9 cellular contexts compared by ENCODE assay signal in the genomic region with DNA sequence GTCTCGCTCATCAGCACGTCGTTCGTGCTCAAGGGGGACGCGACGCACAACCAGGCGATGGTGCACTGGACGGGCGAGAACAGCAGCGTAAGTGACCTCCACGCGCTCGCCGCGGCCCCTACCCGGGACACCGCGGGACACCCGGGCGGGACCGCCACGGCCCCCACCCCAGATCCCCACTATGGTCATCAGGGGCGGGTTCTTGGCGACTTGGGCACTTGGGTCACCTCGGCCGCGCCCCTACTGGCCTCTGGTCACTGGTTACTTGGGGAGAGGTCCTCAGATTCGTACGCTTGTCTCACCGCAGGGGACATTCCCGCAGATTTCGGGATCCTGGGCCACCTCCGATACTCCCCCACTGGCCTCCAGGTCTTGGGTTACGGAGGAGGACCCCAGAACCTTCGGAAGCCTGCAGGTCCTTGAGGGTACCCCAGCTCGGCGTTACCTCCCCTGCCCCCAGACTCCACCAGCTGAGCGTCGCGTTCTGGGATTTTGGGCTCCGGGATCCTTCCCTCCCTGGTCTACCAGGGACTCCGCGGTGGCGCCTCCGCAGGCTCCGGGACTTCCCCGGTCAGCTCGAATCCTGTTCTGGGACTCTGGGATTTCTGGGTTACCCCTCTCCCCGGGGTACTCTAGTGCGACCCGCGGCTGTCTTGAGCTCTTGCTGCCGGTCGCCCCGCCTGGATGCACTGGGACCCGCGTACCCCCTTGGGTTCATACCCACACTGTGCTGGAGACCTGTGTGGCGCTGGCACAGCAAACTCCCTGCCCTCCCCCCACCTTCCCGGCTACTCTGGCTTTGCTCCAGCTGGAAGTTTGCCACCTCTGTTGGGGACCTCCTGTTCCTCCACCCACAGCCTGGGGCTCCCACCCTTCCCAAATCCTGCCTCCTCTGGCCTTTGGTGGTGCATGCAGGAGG. TPM values are rescaled to one million over a fixed set of nuclear protein-coding genes. Genes with fewer than 3 reads are reported as not detected.
DNase-seq lines count a peak whose midpoint lies in the region; ATAC-seq, FAIRE-seq and TF ChIP-seq lines count a peak whose summit lies in the region.
"Had no signal": no experiment of that assay in that cellular context is flagged by ENCODE, and none has a peak within 500 bp of the region (broad histone marks: within the 10 kb centered on the region; RNA-seq: fewer than 3 reads in every experiment).

No MANE protein-coding gene starts in this region.

- H3K27ac ChIP-seq in breast epithelium: no peak overlapping the region
- H3K27ac ChIP-seq in endothelial cell of umbilical vein (ENCODE audit: insufficient read depth, low read depth, low read length): no peak overlapping the region
- H3K27ac ChIP-seq in aorta (ENCODE audit: low read depth in 1 of 2, low read length in 2 of 2): no peak overlapping the region
- H3K27ac ChIP-seq: body of pancreas had no signal

- no peak overlapping the region for H3K9ac ChIP-seq in endothelial cell of umbilical vein (replicated peaks; ENCODE audit: extremely low read depth, insufficient read depth, low read length)

- no peak for FAIRE-seq in endothelial cell of umbilical vein (lab: Jason Lieb, UNC)

- H3K36me3 ChIP-seq in breast epithelium (no peaks in the 10 kb centered on the region), endothelial cell of umbilical vein (ENCODE audit: control insufficient read depth in 2 of 2, extremely low read depth in 1 of 2, insufficient read depth in 2 of 2, low read length in 2 of 2) (no peaks in the 10 kb centered on the region), aorta (ENCODE audit: control insufficient read depth in 1 of 2, insufficient read depth in 2 of 2, low read length in 1 of 2) (no peaks in the 10 kb centered on the region)

- TF ChIP-seq CTCF in breast epithelium (IDR thresholded peaks at IDR 0.05) (no peak), MCF 10A (IDR thresholded peaks at IDR 0.05; ENCODE audit: unreplicated experiment) (no peak), endothelial cell of umbilical vein (IDR thresholded peaks at IDR 0.05; ENCODE audit: extremely low read depth in 1 of 2, insufficient read depth in 1 of 2, low read depth in 1 of 2, low read length in 2 of 2) (no peak), natural killer cell (IDR thresholded peaks at IDR 0.05) (no peak)

- no peaks in the 10 kb centered on the region for H3K9me3 Mint-ChIP-seq in MCF 10A (ENCODE audit: unreplicated experiment)
- no peaks in the 10 kb centered on the region for H3K9me3 Mint-ChIP-seq in natural killer cell

- H3K27ac Mint-ChIP-seq in MCF 10A (ENCODE audit: low read depth, unreplicated experiment) (no peak overlapping the region), natural killer cell (no peak overlapping the region)

- H3K4me3 Mint-ChIP-seq in MCF 10A (ENCODE audit: unreplicated experiment): no peak overlapping the region
- H3K4me3 Mint-ChIP-seq in natural killer cell: peak overlapping the region; percentile 56

- H3K4me1 ChIP-seq in breast epithelium (peaks cover 6 to 9% of the 10 kb centered on the region in 2 donors), endothelial cell of umbilical vein (ENCODE audit: control insufficient read depth, extremely low read depth, insufficient read depth, low read length) (no peaks in the 10 kb centered on the region), aorta (ENCODE audit: control insufficient read depth in 1 of 2, insufficient read depth in 2 of 2, low read length in 2 of 2) (no peaks in the 10 kb centered on the region)

- dilution Hi-C loops in endothelial cell of umbilical vein (cut with MboI; ENCODE audit: extremely low pct_ligation_motif_present, low sequenced_read_pairs): no loop called here

- H3K4me2 ChIP-seq in endothelial cell of umbilical vein (ENCODE audit: insufficient read depth, low read length): no peak overlapping the region

- no peaks in the 10 kb centered on the region for H4K20me1 ChIP-seq in endothelial cell of umbilical vein (replicated peaks; ENCODE audit: control insufficient read depth, extremely low read depth, insufficient read depth, low read length)

- peak in 1 of 2 donors; percentile 50 for DNase-seq in breast epithelium (ENCODE audit: low spot score in 2 of 2)
- DNase-seq in MCF 10A (ENCODE audit: unreplicated experiment): no peak
- DNase-seq in endothelial cell of umbilical vein (ENCODE audit: low read depth, low spot score): no peak
- DNase-seq in natural killer cell: no peak
- DNase-seq in aorta: peak; percentile 47 to 78
- no peak for DNase-seq in HK-2 (ENCODE audit: unreplicated experiment)
- no peak for DNase-seq in activated CD4-positive, alpha-beta T cell treated with anti-CD3 and anti-CD28 coated beads for 48 hours
- no peak for DNase-seq in stimulated activated naive CD8-positive, alpha-beta T cell treated with anti-CD3 and anti-CD28 coated beads, Interleukin-15, Interleukin-2, amounts not matched to agents 100 U/mL and 50 U/mL, for 24 hours

- BruUV-seq in MCF 10A (replicated peaks; lab: Mats Ljungman, UMichigan): no TSS peak
- no TSS peak for BruUV-seq in endothelial cell of umbilical vein (replicated peaks; lab: Mats Ljungman, UMichigan)

- POLR2A ChIA-PET in MCF 10A (lab: Yijun Ruan, JAX) (no interaction called here), endothelial cell of umbilical vein (lab: Charles Lee) (no interaction called here)

- H3K9me1 ChIP-seq in endothelial cell of umbilical vein (replicated peaks; ENCODE audit: control insufficient read depth, extremely low read depth, insufficient read depth, low read length): no peaks in the 10 kb centered on the region

- WGBS in aorta, 2 donors: 6% methylated on average over 52 to 60 of the region's 60 CpGs

- H3K79me2 ChIP-seq in endothelial cell of umbilical vein (ENCODE audit: control insufficient read depth, insufficient read depth, low read length): no peaks in the 10 kb centered on the region

- no peak for TF ChIP-seq POLR2A in breast epithelium (IDR thresholded peaks at IDR 0.05)
- no peak for TF ChIP-seq POLR2A in endothelial cell of umbilical vein (IDR thresholded peaks at IDR 0.05; ENCODE audit: low read depth, low read length)

- H3K9me3 ChIP-seq in breast epithelium: no peaks in the 10 kb centered on the region
- no peaks in the 10 kb centered on the region for H3K9me3 ChIP-seq in endothelial cell of umbilical vein (replicated peaks; ENCODE audit: control insufficient read depth, insufficient read depth, low read length)
- no peaks in the 10 kb centered on the region for H3K9me3 ChIP-seq in aorta (ENCODE audit: control insufficient read depth, low read length)
- H3K9me3 ChIP-seq: body of pancreas had no signal

- H3K36me3 Mint-ChIP-seq in MCF 10A (ENCODE audit: insufficient read depth, unreplicated experiment) (no peaks in the 10 kb centered on the region), natural killer cell (no peaks in the 10 kb centered on the region)

- no peak overlapping the region for H2AFZ ChIP-seq in endothelial cell of umbilical vein (ENCODE audit: low read depth, low read length)

- H3K27me3 Mint-ChIP-seq in MCF 10A (ENCODE audit: insufficient read depth, unreplicated experiment) (peaks cover 40% of the 10 kb centered on the region), natural killer cell (ENCODE audit: low read depth in 2 of 2) (peaks cover 44 to 50% of the 10 kb centered on the region in 2 donors)

- H3K4me1 Mint-ChIP-seq in MCF 10A (ENCODE audit: insufficient read depth, unreplicated experiment) (peaks cover 14% of the 10 kb centered on the region), natural killer cell (no peaks in the 10 kb centered on the region)

- peak overlapping the region; percentile 46 to 65 (median 49) for H3K4me3 ChIP-seq in breast epithelium
- no peak overlapping the region for H3K4me3 ChIP-seq in endothelial cell of umbilical vein (replicated peaks in 1 of 3; ENCODE audit: insufficient read depth in 1 of 3, low read depth in 1 of 3, low read length in 3 of 3)
- peak overlapping the region in 1 of 2 donors; percentile 59 for H3K4me3 ChIP-seq in aorta (ENCODE audit: low read length in 2 of 2)
- H3K4me3 ChIP-seq: body of pancreas had no signal

- H3K27me3 ChIP-seq in breast epithelium: peaks cover 0 to 58% of the 10 kb centered on the region in 2 donors
- peaks cover 42 to 46% of the 10 kb centered on the region in 2 experiments for H3K27me3 ChIP-seq in endothelial cell of umbilical vein (ENCODE audit: control insufficient read depth in 2 of 2, insufficient read depth in 2 of 2, low read length in 2 of 2)
- H3K27me3 ChIP-seq in aorta (ENCODE audit: control insufficient read depth in 1 of 2, insufficient read depth in 2 of 2, low read length in 1 of 2): no peaks in the 10 kb centered on the region

- no peak for ATAC-seq in natural killer cell
- ATAC-seq in aorta (ENCODE audit: low FRiP score): no peak
- no peak for ATAC-seq in stimulated activated naive CD8-positive, alpha-beta T cell treated with anti-CD3 and anti-CD28 coated beads, Interleukin-15, Interleukin-2, amounts not matched to agents 100 U/mL and 50 U/mL, for 24 hours

- CTCF ChIA-PET in MCF 10A (lab: Yijun Ruan, JAX): interaction anchor here (0.6 to 6.2 kb wide), 9 partner anchors 31 to 527 kb away, joined by 3 to 49 read pairs (median 3); no protein-coding TSS in a partner anchor
- CTCF ChIA-PET in endothelial cell of umbilical vein (lab: Charles Lee): interaction anchor here (2.2 to 4.1 kb wide), 5 partner anchors 13 to 527 kb away, joined by 15 to 26 read pairs (median 17); no protein-coding TSS in a partner anchor

- intact Hi-C loops in breast epithelium (cut with DNase I; ENCODE audit: low total_unique reads) (loop anchor here (1.0 kb wide), 1 partner anchor 16 kb away; no protein-coding TSS in a partner anchor), MCF 10A (cut with micrococcal nuclease) (loop anchor here (2.0 kb wide), 2 partner anchors 526 to 610 kb away; no protein-coding TSS in a partner anchor), endothelial cell of umbilical vein (cut with micrococcal nuclease) (loop anchor here (5.0 kb wide), 1 partner anchor 609 kb away; no protein-coding TSS in a partner anchor), natural killer cell (cut with micrococcal nuclease) (loop anchor here (2.0 to 10.0 kb wide), 2 partner anchors 142 to 792 kb away; no protein-coding TSS in a partner anchor), aorta (cut with DNase I) (loop anchor here in 1 of 2 donors (2.0 to 5.0 kb wide), 2 partner anchors 102 to 144 kb away; no protein-coding TSS in a partner anchor)

RNA-seq across cellular contexts. Expression of a gene that starts 1.0 kb away (rescaled TPM):
- 1 to 10 TPM in 1 of 3 donors, under 1 TPM in 2; 0.66 to 1.3 (median 0.80) TPM for total RNA-seq in breast epithelium
- 0.05 TPM in 1 of 2 replicates, not detected in the other for total RNA-seq in MCF 10A (2022)
- 0.14 TPM in 1 of 2 replicates, not detected in the other for total RNA-seq in endothelial cell of umbilical vein
- not detected in 2 replicates for polyA plus RNA-seq in endothelial cell of umbilical vein
- polyA plus RNA-seq in endothelial cell of umbilical vein (2011; cell fraction: cytosol; rRNA removed): 0.01 and 0.11 TPM in 2 replicates
- not detected in 2 replicates for polyA plus RNA-seq in endothelial cell of umbilical vein (2011; cell fraction: nucleus; rRNA removed)
- 0.03 and 0.10 TPM in 2 replicates for polyA plus RNA-seq in endothelial cell of umbilical vein (2012)
- not detected in 2 replicates for polyA minus RNA-seq in endothelial cell of umbilical vein
- 1.4 TPM for polyA minus RNA-seq in endothelial cell of umbilical vein (2011; cell fraction: cytosol; rRNA and poly(A)+ RNA removed)
- not detected in 2 replicates for polyA minus RNA-seq in endothelial cell of umbilical vein (2011; cell fraction: nucleus; rRNA and poly(A)+ RNA removed)
- 1 to 10 TPM; 1.2 to 2.5 (median 1.4) TPM for total RNA-seq in natural killer cell
- 1 to 10 TPM; 2.3 to 8.4 TPM for total RNA-seq in aorta
- 1 to 10 TPM in 1 of 2 donors, under 1 TPM in 1; 0.05 to 1.4 TPM for polyA plus RNA-seq in aorta

Comparison
In these comparisons a context has a peak if more than half of its experiments do, and no peak if none do; other contexts are left out.
1. DNase-seq: peak in aorta (2 of 2); none in MCF 10A (single experiment), endothelial cell of umbilical vein (single experiment), natural killer cell (single experiment), HK-2 (single experiment), activated CD4-positive, alpha-beta T cell treated with anti-CD3 and anti-CD28 coated beads for 48 hours (single experiment) and stimulated activated naive CD8-positive, alpha-beta T cell treated with anti-CD3 and anti-CD28 coated beads, Interleukin-15, Interleukin-2, amounts not matched to agents 100 U/mL and 50 U/mL, for 24 hours (single experiment).
2. H3K4me3 ChIP-seq: peak in breast epithelium (3 of 3); none in endothelial cell of umbilical vein (0 of 3).